2 cellular contexts compared by ENCODE assay signal in genomic region chr20:35133006-35133405, GRCh38.
TF ChIP-seq lines count a peak whose summit lies in the region.

No MANE protein-coding gene starts in this region.

TF ChIP-seq in WTC11, 78 proteins besides CTCF, POLR2A, EP300 and RAD21 (continued from another document):
- TF ChIP-seq RELA (CRISPR knock-in tag; IDR thresholded peaks at IDR 0.05; ENCODE audit: borderline replicate concordance): no peak
- no peak for TF ChIP-seq IRF2 (CRISPR knock-in tag; IDR thresholded peaks at IDR 0.05; ENCODE audit: borderline replicate concordance, low read depth)
- TF ChIP-seq SMAD4 (CRISPR knock-in tag; IDR thresholded peaks at IDR 0.05): no peak
- TF ChIP-seq MAX (CRISPR knock-in tag; IDR thresholded peaks at IDR 0.05): no peak
- no peak for TF ChIP-seq ZNF232 (CRISPR knock-in tag; IDR thresholded peaks at IDR 0.05)
- TF ChIP-seq MYBL2 (CRISPR knock-in tag; IDR thresholded peaks at IDR 0.05): no peak
- no peak for TF ChIP-seq E2F4 (CRISPR knock-in tag; IDR thresholded peaks at IDR 0.05; ENCODE audit: borderline replicate concordance, low read depth)

TF ChIP-seq in endothelial cell of umbilical vein, 7 proteins besides CTCF, POLR2A, EP300 and RAD21 (continued from another document):
- TF ChIP-seq JUN (IDR thresholded peaks at IDR 0.05; ENCODE audit: borderline replicate concordance, insufficient read depth, insufficient read length, low read depth): no peak
- no peak for TF ChIP-seq EZH2 (IDR thresholded peaks at IDR 0.05; ENCODE audit: borderline replicate concordance, low read depth, low read length, severe bottlenecking)
